Comparison of ENCODE assay signal across 24 cellular contexts in the genomic region with DNA sequence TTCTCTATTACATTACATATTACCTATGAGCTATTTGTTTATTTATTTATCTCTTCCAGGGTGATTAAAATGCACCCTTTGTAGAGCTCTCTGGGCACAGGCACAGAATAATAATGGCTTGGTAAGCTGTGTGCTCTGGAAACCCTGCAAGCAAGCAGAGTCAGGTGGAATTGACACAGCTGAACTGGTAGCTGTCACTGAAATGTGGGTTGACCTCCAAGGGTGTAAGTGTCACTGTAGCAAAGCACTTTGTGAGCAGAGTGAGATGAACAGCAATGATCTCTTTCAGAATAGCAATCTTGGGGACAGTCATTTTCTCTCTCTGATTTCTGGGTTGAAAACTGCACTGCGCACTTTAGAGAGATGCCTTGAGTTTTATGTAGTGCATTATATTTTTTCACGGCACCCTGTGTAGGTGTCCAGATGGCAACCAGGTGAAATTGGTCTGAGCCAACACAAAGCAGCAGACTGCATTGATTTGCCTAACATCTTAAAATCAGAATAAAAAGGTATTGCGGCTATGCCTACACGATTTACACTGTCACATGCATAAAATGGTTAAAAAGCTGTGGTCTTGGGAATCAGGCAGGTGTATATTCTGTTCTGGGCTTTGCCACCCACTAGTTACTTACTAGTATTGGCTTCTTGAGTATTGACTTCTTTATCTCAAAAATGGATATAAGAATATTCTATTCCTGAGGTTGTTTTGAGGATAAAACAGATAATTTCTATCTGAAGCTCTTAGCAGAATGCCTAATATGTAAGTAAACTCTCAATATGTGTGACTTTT.
"Had no signal": no experiment of that assay in that cellular context is flagged by ENCODE, and none has a peak within 500 bp of the region (broad histone marks: within the 10 kb centered on the region; RNA-seq: fewer than 3 reads in every experiment).

No MANE protein-coding gene starts in this region.

- ATAC-seq: naive thymus-derived CD4-positive, alpha-beta T cell; natural killer cell treated with Interleukin-12 subunit alpha and Interleukin-12 subunit beta and Interleukin-15 and Interleukin-18, amount 100 ng/mL, for 72 hours; right lobe of liver; stimulated activated memory B cell treated with anti-CD40 and anti-IgM and Interleukin-4, amounts not matched to agents 10 μg/mL and 1 μg/mL and 100 μg/mL, for 72 hours; stimulated activated naive CD8-positive, alpha-beta T cell treated with anti-CD3 and anti-CD28 coated beads, Interleukin-15, amount 100 ng/mL, for 72 hours had no signal

- H3K4me3 ChIP-seq: hepatocyte, left ventricle myocardium inferior, lung, right atrium auricular region, right lobe of liver, smooth muscle cell, thyroid gland, transverse colon, upper lobe of left lung, vagina had no signal

- H3K9me3 ChIP-seq: left ventricle myocardium inferior, neutrophil, right atrium auricular region, right lobe of liver, thyroid gland, transverse colon, upper lobe of left lung, vagina had no signal

- H3K4me1 ChIP-seq: left ventricle myocardium inferior, right atrium auricular region, right lobe of liver, thyroid gland, transverse colon, upper lobe of left lung, vagina had no signal

- DNase-seq: islet precursor cell; left ventricle myocardium inferior; mesendoderm; naive thymus-derived CD4-positive, alpha-beta T cell; occipital lobe; right lobe of liver; stimulated activated CD4-positive, alpha-beta T cell treated with anti-CD3 and anti-CD28 coated beads, Interleukin-1b, Interleukin-23, amount 100 ng/mL, for 48 hours; stimulated activated CD4-positive, alpha-beta T cell treated with anti-CD3 and anti-CD28 coated beads, Interleukin-2, amount 100 ng/mL, for 48 hours; stimulated activated CD4-positive, alpha-beta T cell treated with anti-CD3 and anti-CD28 coated beads, Interleukin-4, amount 100 ng/mL, for 4 hours; stimulated activated CD8-positive, alpha-beta memory T cell treated with anti-CD3 and anti-CD28 coated beads, Interleukin-4, amount 100 ng/mL, for 48 hours; stimulated activated naive CD4-positive, alpha-beta T cell treated with Interleukin-2 at 50 U/mL for 16 hours; stimulated activated naive CD8-positive, alpha-beta T cell treated with anti-CD3 and anti-CD28 coated beads, Interleukin-15, amount 100 ng/mL, for 72 hours; substantia nigra; thyroid gland; transverse colon; upper lobe of left lung had no signal

- H3K27ac ChIP-seq: hepatocyte, left ventricle myocardium inferior, neutrophil, right atrium auricular region, right lobe of liver, thyroid gland, transverse colon, upper lobe of left lung, vagina had no signal

- H3K36me3 ChIP-seq: left ventricle myocardium inferior, neutrophil, right atrium auricular region, right lobe of liver, thyroid gland, transverse colon, upper lobe of left lung, vagina had no signal

- H3K27me3 ChIP-seq: hepatocyte, neutrophil, right atrium auricular region, right lobe of liver, thyroid gland, transverse colon, upper lobe of left lung, vagina had no signal
